1 cellular context compared by ENCODE assay signal in genomic region chr15:74365619-74366445, GRCh38.
TF ChIP-seq lines count a peak whose summit lies in the region.

No MANE protein-coding gene starts in this region.

TF ChIP-seq in WTC11, 78 proteins besides CTCF, POLR2A, EP300 and RAD21 (continued from another document):
- TF ChIP-seq ZNF423 (CRISPR knock-in tag; IDR thresholded peaks at IDR 0.05) (no peak), EMX1 (CRISPR knock-in tag; IDR thresholded peaks at IDR 0.05) (no peak), ARID4B (CRISPR knock-in tag; IDR thresholded peaks at IDR 0.05; ENCODE audit: borderline replicate concordance) (peak; percentile 66; the same call in 1 of the 2 replicates), ZNF671 (CRISPR knock-in tag; IDR thresholded peaks at IDR 0.05) (no peak), ZNF396 (CRISPR knock-in tag; IDR thresholded peaks at IDR 0.05; ENCODE audit: borderline replicate concordance) (no peak), SMAD3 (CRISPR knock-in tag; IDR thresholded peaks at IDR 0.05; ENCODE audit: borderline replicate concordance) (peak; percentile 19; the same call in 1 of the 2 replicates), USF2 (CRISPR knock-in tag; IDR thresholded peaks at IDR 0.05) (no peak), NFE2L1 (CRISPR knock-in tag; IDR thresholded peaks at IDR 0.05) (peak; percentile 76; the same call in 1 of the 2 replicates), NR3C1 (CRISPR knock-in tag; conservative IDR thresholded peaks at IDR 0.05; ENCODE audit: low read depth) (no peak), NR1H2 (CRISPR knock-in tag; IDR thresholded peaks at IDR 0.05) (no peak), E2F5 (CRISPR knock-in tag; IDR thresholded peaks at IDR 0.05) (no peak), E2F4 (CRISPR knock-in tag; IDR thresholded peaks at IDR 0.05; ENCODE audit: borderline replicate concordance, low read depth) (no peak), ESRRA (CRISPR knock-in tag; IDR thresholded peaks at IDR 0.05; ENCODE audit: borderline replicate concordance) (peak; percentile 74; the same call in 1 of the 2 replicates), CREB1 (CRISPR knock-in tag; IDR thresholded peaks at IDR 0.05) (no peak), SMAD4 (CRISPR knock-in tag; IDR thresholded peaks at IDR 0.05) (no peak), ZMAT4 (CRISPR knock-in tag; IDR thresholded peaks at IDR 0.05) (no peak), ATF3 (CRISPR knock-in tag; conservative IDR thresholded peaks at IDR 0.05) (no peak), MLX (CRISPR knock-in tag; IDR thresholded peaks at IDR 0.05) (no peak), ZNF281 (CRISPR knock-in tag; IDR thresholded peaks at IDR 0.05) (no peak), ZNF512 (CRISPR knock-in tag; IDR thresholded peaks at IDR 0.05; ENCODE audit: borderline replicate concordance) (no peak), SP1 (CRISPR knock-in tag; conservative IDR thresholded peaks at IDR 0.05) (0 out of 2 replicates have a peak, but pooled peaks have one; percentile 33), TEAD1 (CRISPR knock-in tag; IDR thresholded peaks at IDR 0.05) (peak; percentile 73; the same call in 1 of the 2 replicates), ZNF425 (CRISPR knock-in tag; conservative IDR thresholded peaks at IDR 0.05) (no peak), HMGA2 (CRISPR knock-in tag; IDR thresholded peaks at IDR 0.05) (no peak)
